Comparison of ENCODE assay signal across 16 cellular contexts in the genomic region with DNA sequence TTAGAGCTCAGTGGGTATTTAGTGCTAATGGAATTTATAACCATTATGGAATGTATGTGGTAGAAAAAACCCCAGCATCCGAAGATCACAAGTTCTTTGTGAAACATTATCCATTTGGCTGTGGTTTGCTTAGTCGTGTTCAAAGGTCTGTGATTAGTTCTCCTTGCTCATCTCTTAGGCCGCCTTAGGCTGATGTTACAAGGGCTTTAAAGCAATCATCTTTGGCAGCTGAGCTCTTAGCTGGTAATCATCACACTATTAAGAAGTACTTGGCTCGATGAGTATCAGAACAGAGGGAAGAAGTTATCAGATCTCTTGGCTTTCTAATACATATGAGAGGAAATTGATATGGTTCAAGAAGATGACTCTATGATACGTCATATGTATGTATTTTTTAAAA.
DNase-seq lines count a peak whose midpoint lies in the region; ATAC-seq and TF ChIP-seq lines count a peak whose summit lies in the region.
"Had no signal": no experiment of that assay in that cellular context is flagged by ENCODE, and none has a peak within 500 bp of the region (broad histone marks: within the 10 kb centered on the region; RNA-seq: fewer than 3 reads in every experiment).

No MANE protein-coding gene starts in this region.

- DNase-seq in HFFc6 = peak; percentile 81
- DNase-seq in amniotic stem cell (lab: John Stamatoyannopoulos, UW) = peak; percentile 30
- DNase-seq in hepatic stellate cell (ENCODE audit: low spot score) = peak; percentile 9
- no peak for DNase-seq in SHP77 (lab: John Stamatoyannopoulos, UW)
- no peak for DNase-seq in esophagus squamous epithelium (lab: John Stamatoyannopoulos, UW)
- no peak for DNase-seq in retina
- DNase-seq: activated CD4-positive, alpha-beta T cell treated with anti-CD3 and anti-CD28 coated beads for 48 hours; AML-193; Karpas-422; left cardiac atrium; PC-3; T-helper 17 cell; upper lobe of right lung had no signal

- H3K27ac ChIP-seq in ACC112 (ENCODE audit: low read depth, low read length) = peak overlapping the region; percentile 91
- no peak overlapping the region for H3K27ac ChIP-seq in esophagus squamous epithelium
- H3K27ac ChIP-seq: gastroesophageal sphincter, upper lobe of right lung had no signal

- no peaks in the 10 kb centered on the region for H3K36me3 Mint-ChIP-seq in HFFc6 (ENCODE audit: low read depth)

- ATAC-seq in GM19397 (IDR thresholded peaks at IDR 0.05; ENCODE audit: unreplicated experiment) = no peak
- ATAC-seq: gastroesophageal sphincter, left cardiac atrium, PC-3, T-helper 17 cell, upper lobe of right lung had no signal

- H3K4me1 ChIP-seq in ACC112 (ENCODE audit: control insufficient read depth, insufficient read depth, low read length, unreplicated experiment) = peaks cover 25% of the 10 kb centered on the region
- H3K4me1 ChIP-seq in esophagus squamous epithelium = no peaks in the 10 kb centered on the region
- H3K4me1 ChIP-seq: gastroesophageal sphincter, upper lobe of right lung had no signal

- peaks cover 31% of the 10 kb centered on the region for H3K4me1 Mint-ChIP-seq in HFFc6 (ENCODE audit: low read depth)
- H3K4me1 Mint-ChIP-seq: T-helper 17 cell had no signal

- H3K36me3 ChIP-seq in ACC112 (ENCODE audit: insufficient read depth, low read length) (no peaks in the 10 kb centered on the region), esophagus squamous epithelium (no peaks in the 10 kb centered on the region)
- H3K36me3 ChIP-seq: gastroesophageal sphincter, upper lobe of right lung had no signal

- peak overlapping the region; percentile 63 for H3K4me3 Mint-ChIP-seq in HFFc6
- H3K4me3 Mint-ChIP-seq: T-helper 17 cell had no signal

- H3K9me3 ChIP-seq in esophagus squamous epithelium = no peaks in the 10 kb centered on the region
- H3K9me3 ChIP-seq: gastroesophageal sphincter, upper lobe of right lung had no signal

- no peak for TF ChIP-seq CTCF in HFFc6 (IDR thresholded peaks at IDR 0.05)
- TF ChIP-seq CTCF in esophagus squamous epithelium (IDR thresholded peaks at IDR 0.05) = no peak

- peaks cover 3% of the 10 kb centered on the region for H3K27me3 Mint-ChIP-seq in HFFc6 (ENCODE audit: insufficient read depth)
- H3K27me3 Mint-ChIP-seq: T-helper 17 cell had no signal

- H2AFZ ChIP-seq in ACC112 (ENCODE audit: low read length, unreplicated experiment) = peak overlapping the region; percentile 76

- no peaks in the 10 kb centered on the region for H3K79me2 ChIP-seq in ACC112 (ENCODE audit: control insufficient read depth, insufficient read depth, low read length, unreplicated experiment)

- WGBS in esophagus squamous epithelium, 2 donors = 46 to 61% methylated on average over 5 of the region's 5 CpGs

- H3K27ac Mint-ChIP-seq in HFFc6 = peak overlapping the region; percentile 66
- H3K27ac Mint-ChIP-seq: T-helper 17 cell had no signal

- no peaks in the 10 kb centered on the region for H3K9me3 Mint-ChIP-seq in HFFc6

- no peak for TF ChIP-seq POLR2A in esophagus squamous epithelium (IDR thresholded peaks at IDR 0.05)

- H3K27me3 ChIP-seq in ACC112 (ENCODE audit: insufficient read depth, low read length) (no peaks in the 10 kb centered on the region), esophagus squamous epithelium (no peaks in the 10 kb centered on the region)
- H3K27me3 ChIP-seq: gastroesophageal sphincter, upper lobe of right lung had no signal

- H3K4me3 ChIP-seq in ACC112 (ENCODE audit: low read depth, low read length) = peak overlapping the region; percentile 60
- H3K4me3 ChIP-seq in esophagus squamous epithelium = no peak overlapping the region
- H3K4me3 ChIP-seq: gastroesophageal sphincter, upper lobe of right lung had no signal

- intact Hi-C loops in esophagus squamous epithelium (cut with DNase I) = no loop called here

Comparison
In these comparisons a context has a peak if more than half of its experiments do, and no peak if none do; other contexts are left out.
1. DNase-seq: peak in HFFc6 (single experiment), amniotic stem cell (single experiment) and hepatic stellate cell (single experiment); none in SHP77 (0 of 2), esophagus squamous epithelium (single experiment) and retina (single experiment).